In the genomic region with DNA sequence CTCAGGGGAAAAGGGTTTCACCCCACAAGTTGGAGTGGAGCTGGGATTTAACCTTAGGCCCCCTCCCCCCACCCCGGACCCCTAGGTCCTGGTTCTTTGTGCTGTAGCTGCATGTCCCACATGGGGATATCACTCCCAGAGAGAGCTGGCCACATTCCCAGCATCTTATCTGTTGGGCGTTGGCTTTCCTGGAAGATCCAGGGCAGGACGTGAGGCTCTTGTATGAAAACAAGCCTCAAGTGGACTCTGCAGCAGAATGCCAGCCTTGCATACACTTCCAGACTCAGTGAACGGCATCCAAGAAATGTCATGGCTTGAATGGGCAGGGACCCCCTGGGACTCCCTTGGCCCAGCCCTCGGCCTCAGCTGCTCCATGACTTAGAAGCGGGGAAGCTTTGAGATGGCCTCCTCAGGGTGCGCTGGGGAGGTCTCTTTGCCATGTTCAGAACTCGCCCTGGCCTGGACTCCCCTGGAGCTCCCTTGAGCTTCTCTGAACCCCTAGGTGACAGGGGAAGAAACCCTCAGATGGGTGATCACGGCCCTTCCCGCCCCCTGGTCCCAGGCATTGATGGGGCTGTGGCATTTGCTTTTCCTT, we compare ENCODE assay signal across 3 cellular contexts. TPM values are rescaled to one million over a fixed set of nuclear protein-coding genes. Genes with fewer than 3 reads are reported as not detected.
"Had no signal": no experiment of that assay in that cellular context is flagged by ENCODE, and none has a peak within 500 bp of the region (broad histone marks: within the 10 kb centered on the region; RNA-seq: fewer than 3 reads in every experiment).

No MANE protein-coding gene starts in this region.

RNA-seq across cellular contexts. Expression of gene KCNJ12, which starts 29.4 kb away (rescaled TPM):
- total RNA-seq: activated CD4-positive, alpha-beta memory T cell treated with anti-CD3 and anti-CD28 coated beads for 36 hours; activated T-helper 1 cell treated with anti-CD3 and anti-CD28 coated beads, Interleukin-12 subunit alpha, Interleukin-12 subunit beta, Interleukin-2, Interleukin-4 antibody, amounts not matched to agents 30 ng/mL and 10 ng/mL and 1 ng/mL, durations not matched to agents 14 hours and 24 hours and 36 hours; T-helper 2 cell treated with Interferon-gamma antibody and Interleukin-4, amounts not matched to agents 100 ng/mL and 5 ng/mL, for 36 hours had no signal
